In genomic region chr1:1426961-1427934, GRCh38 we compare ENCODE assay signal across 9 cellular contexts. TPM values are rescaled to one million over a fixed set of nuclear protein-coding genes. Genes with fewer than 3 reads are reported as not detected.
DNase-seq lines count a peak whose midpoint lies in the region; ATAC-seq, FAIRE-seq and TF ChIP-seq lines count a peak whose summit lies in the region.
"Had no signal": no experiment of that assay in that cellular context is flagged by ENCODE, and none has a peak within 500 bp of the region (broad histone marks: within the 10 kb centered on the region; RNA-seq: fewer than 3 reads in every experiment).

No MANE protein-coding gene starts in this region.

- DNase-seq in activated CD8-positive, alpha-beta memory T cell treated with anti-CD3 and anti-CD28 coated beads, Interleukin-2, amount 50 U/mL, for 48 hours, result peak; percentile 52
- no peak for DNase-seq in activated CD8-positive, alpha-beta memory T cell treated with anti-CD3 and anti-CD28 coated beads for 24 hours
- DNase-seq in adipocyte (ENCODE audit: low read depth) (peak; percentile 31), keratinocyte (ENCODE audit: low read depth, low spot score) (no peak), upper lobe of left lung (peak in 1 of 2 donors; percentile 86), mucosa of gallbladder (ENCODE audit: low spot score) (no peak)

- peaks cover 23% of the 10 kb centered on the region for H3K4me1 ChIP-seq in adipocyte (ENCODE audit: control insufficient read depth, insufficient read depth, low read length)
- H3K4me1 ChIP-seq in keratinocyte (ENCODE audit: control insufficient read depth, extremely low read depth, insufficient read depth, low read length), result peaks cover 12% of the 10 kb centered on the region
- H3K4me1 ChIP-seq in upper lobe of left lung, result peaks cover 26 to 45% (median 30%) of the 10 kb centered on the region in 4 donors

- WGBS in upper lobe of left lung, 2 donors, result 41 to 47% methylated on average over 9 to 23 of the region's 89 CpGs

- H3K4me2 ChIP-seq in keratinocyte (ENCODE audit: control insufficient read depth, extremely low read depth, insufficient read depth, low read depth, low read length), result peak overlapping the region; percentile 27

- H2AFZ ChIP-seq in keratinocyte (ENCODE audit: control insufficient read depth, low read length), result no peak overlapping the region

- dilution Hi-C loops in keratinocyte (cut with MboI; ENCODE audit: extremely low pct_ligation_motif_present, low sequenced_read_pairs), result no loop called here

- no peaks in the 10 kb centered on the region for H4K20me1 ChIP-seq in keratinocyte (ENCODE audit: control insufficient read depth, extremely low read depth, insufficient read depth, low read length)

- no peaks in the 10 kb centered on the region for H3K9me3 ChIP-seq in adipocyte (ENCODE audit: control insufficient read depth, low read length)
- H3K9me3 ChIP-seq in keratinocyte (ENCODE audit: control insufficient read depth, low read depth, low read length), result no peaks in the 10 kb centered on the region
- H3K9me3 ChIP-seq in upper lobe of left lung, result no peaks in the 10 kb centered on the region

- no peak for FAIRE-seq in keratinocyte (lab: Jason Lieb, UNC)
- FAIRE-seq: TTC549 had no signal

- TF ChIP-seq EP300 in upper lobe of left lung (IDR thresholded peaks at IDR 0.05), result no peak

- H3K9ac ChIP-seq in adipocyte (ENCODE audit: low read length) (no peak overlapping the region), keratinocyte (ENCODE audit: control insufficient read depth, extremely low read depth, insufficient read depth, low read length) (no peak overlapping the region)

- TF ChIP-seq POLR2A in upper lobe of left lung (IDR thresholded peaks at IDR 0.05), result no peak

- no peaks in the 10 kb centered on the region for H3K79me2 ChIP-seq in keratinocyte (ENCODE audit: control insufficient read depth, insufficient read depth, low read length)

- ATAC-seq in upper lobe of left lung (ENCODE audit: low FRiP score in 2 of 2) (no peak), HG03039 (IDR thresholded peaks at IDR 0.05; ENCODE audit: unreplicated experiment) (no peak), GM18868 (IDR thresholded peaks at IDR 0.05; ENCODE audit: unreplicated experiment) (no peak)

- H3K27ac ChIP-seq in keratinocyte (ENCODE audit: control insufficient read depth, insufficient read depth, low read length), result no peak overlapping the region
- peak overlapping the region in 1 of 4 donors; percentile 71 for H3K27ac ChIP-seq in upper lobe of left lung

- H3K36me3 ChIP-seq in adipocyte (ENCODE audit: control insufficient read depth, insufficient read depth, low read length, severe bottlenecking), result no peaks in the 10 kb centered on the region
- H3K36me3 ChIP-seq in keratinocyte (ENCODE audit: control insufficient read depth in 2 of 2, extremely low read depth in 1 of 2, insufficient read depth in 2 of 2, low read length in 2 of 2), result no peaks in the 10 kb centered on the region
- H3K36me3 ChIP-seq in upper lobe of left lung, result no peaks in the 10 kb centered on the region

- no peaks in the 10 kb centered on the region for H3K9me1 ChIP-seq in keratinocyte (ENCODE audit: control insufficient read depth, extremely low read depth, insufficient read depth, low read length)

- TF ChIP-seq CTCF in keratinocyte (optimal IDR thresholded peaks at IDR 0.05 in 1 of 3, IDR thresholded peaks at IDR 0.05 in 1 of 3, conservative IDR thresholded peaks at IDR 0.05 in 1 of 3; ENCODE audit: extremely low read depth in 1 of 3, insufficient read depth in 2 of 3, low read length in 3 of 3) (no peak), upper lobe of left lung (IDR thresholded peaks at IDR 0.05) (no peak)

- H3K27me3 ChIP-seq in adipocyte (replicated peaks; ENCODE audit: control insufficient read depth, insufficient read depth, low read length) (no peaks in the 10 kb centered on the region), keratinocyte (ENCODE audit: control insufficient read depth, extremely low read depth, insufficient read depth, low read length) (no peaks in the 10 kb centered on the region), upper lobe of left lung (peaks cover 0 to 3% (median 0%) of the 10 kb centered on the region in 4 donors)

- H3K4me3 ChIP-seq in adipocyte (ENCODE audit: low read length), result no peak overlapping the region
- H3K4me3 ChIP-seq in keratinocyte (ENCODE audit: control insufficient read depth in 2 of 3, extremely low read depth in 1 of 3, insufficient read depth in 2 of 3, low read depth in 1 of 3, low read length in 3 of 3), result peak overlapping the region in 1 of 3 experiments; percentile 48
- H3K4me3 ChIP-seq in upper lobe of left lung, result peak overlapping the region in 3 of 4 donors; percentile 39 to 45 (median 45)

RNA-seq across cellular contexts. Expression of gene ANKRD65, which starts 6.2 kb away (rescaled TPM):
- polyA plus RNA-seq in keratinocyte, result 4.6 to 6.5 TPM (median 5.1 TPM) in 3 replicates
- polyA plus RNA-seq in keratinocyte (2011; ENCODE audit: low read depth), result 0.45 TPM
- polyA plus RNA-seq in keratinocyte (2011; cell fraction: cytosol; rRNA removed), result 2.9 and 4.5 TPM in 2 replicates
- 4.0 and 5.7 TPM in 2 replicates for polyA plus RNA-seq in keratinocyte (2011; cell fraction: nucleus; rRNA removed)
- polyA plus RNA-seq in keratinocyte (2012; ENCODE audit: low replicate concordance), result 2.4 and 7.2 TPM in 2 replicates
- polyA minus RNA-seq in keratinocyte, result 0.64 to 1.9 TPM (median 1.0 TPM) in 3 replicates
- polyA minus RNA-seq in keratinocyte (2011; cell fraction: cytosol; rRNA and poly(A)+ RNA removed), result 6.5 TPM
- polyA minus RNA-seq in keratinocyte (2011; cell fraction: nucleus; rRNA and poly(A)+ RNA removed), result 0.62 and 1.6 TPM in 2 replicates
- total RNA-seq in upper lobe of left lung (10 to 100 TPM; 21.3 to 54.5 (median 34.7) TPM), mucosa of gallbladder (10.1 TPM)

RNA-seq across cellular contexts. Expression of gene VWA1, which starts 8.2 kb away (rescaled TPM):
- polyA plus RNA-seq in keratinocyte, result 5.0 to 6.7 TPM (median 6.5 TPM) in 3 replicates
- polyA plus RNA-seq in keratinocyte (2011; ENCODE audit: low read depth), result 0.79 TPM
- 1.4 and 3.9 TPM in 2 replicates for polyA plus RNA-seq in keratinocyte (2011; cell fraction: cytosol; rRNA removed)
- 5.0 and 8.3 TPM in 2 replicates for polyA plus RNA-seq in keratinocyte (2011; cell fraction: nucleus; rRNA removed)
- polyA plus RNA-seq in keratinocyte (2012; ENCODE audit: low replicate concordance), result 3.7 and 16.1 TPM in 2 replicates
- 1.7 to 3.9 TPM (median 2.3 TPM) in 3 replicates for polyA minus RNA-seq in keratinocyte
- polyA minus RNA-seq in keratinocyte (2011; cell fraction: cytosol; rRNA and poly(A)+ RNA removed), result 10.6 TPM
- 4.7 and 7.9 TPM in 2 replicates for polyA minus RNA-seq in keratinocyte (2011; cell fraction: nucleus; rRNA and poly(A)+ RNA removed)
- 100 to 1,000 TPM in 2 of 6 donors, 10 to 100 TPM in 4; 41.8 to 108 (median 62.5) TPM for total RNA-seq in upper lobe of left lung
- 122 TPM for total RNA-seq in mucosa of gallbladder

RNA-seq across cellular contexts. Expression of gene MRPL20, which starts 20.2 kb away (rescaled TPM):
- 94.3 to 169 TPM (median 133 TPM) in 3 replicates for polyA plus RNA-seq in keratinocyte
- 31.7 TPM for polyA plus RNA-seq in keratinocyte (2011; ENCODE audit: low read depth)
- polyA plus RNA-seq in keratinocyte (2011; cell fraction: cytosol; rRNA removed), result 121 and 139 TPM in 2 replicates
- polyA plus RNA-seq in keratinocyte (2011; cell fraction: nucleus; rRNA removed), result 71.0 and 73.2 TPM in 2 replicates
- 118 and 167 TPM in 2 replicates for polyA plus RNA-seq in keratinocyte (2012; ENCODE audit: low replicate concordance)
- polyA minus RNA-seq in keratinocyte, result 42.8 to 84.5 TPM (median 75.4 TPM) in 3 replicates
- polyA minus RNA-seq in keratinocyte (2011; cell fraction: cytosol; rRNA and poly(A)+ RNA removed), result 137 TPM
- polyA minus RNA-seq in keratinocyte (2011; cell fraction: nucleus; rRNA and poly(A)+ RNA removed), result 25.4 and 27.8 TPM in 2 replicates
- total RNA-seq in upper lobe of left lung (100 to 1,000 TPM in 3 of 6 donors, 10 to 100 TPM in 3; 90.7 to 145 (median 101) TPM), mucosa of gallbladder (99.2 TPM)

RNA-seq across cellular contexts. Expression of gene ATAD3C, which starts 22.2 kb away (rescaled TPM):
- polyA plus RNA-seq in keratinocyte, result 0.39 to 0.72 TPM (median 0.45 TPM) in 3 replicates
- not detected for polyA plus RNA-seq in keratinocyte (2011; ENCODE audit: low read depth)
- polyA plus RNA-seq in keratinocyte (2011; cell fraction: cytosol; rRNA removed), result 0.26 and 0.73 TPM in 2 replicates
- polyA plus RNA-seq in keratinocyte (2011; cell fraction: nucleus; rRNA removed), result 0.13 and 0.16 TPM in 2 replicates
- 0.42 and 0.49 TPM in 2 replicates for polyA plus RNA-seq in keratinocyte (2012; ENCODE audit: low replicate concordance)
- polyA minus RNA-seq in keratinocyte, result 0.45 TPM in 1 of 3 replicates, not detected in the others
- not detected for polyA minus RNA-seq in keratinocyte (2011; cell fraction: cytosol; rRNA and poly(A)+ RNA removed)
- not detected in 2 replicates for polyA minus RNA-seq in keratinocyte (2011; cell fraction: nucleus; rRNA and poly(A)+ RNA removed)
- total RNA-seq in upper lobe of left lung, result 10 to 100 TPM in 5 of 6 donors, 1 to 10 TPM in 1; 9.2 to 20.9 (median 14.7) TPM
- total RNA-seq in mucosa of gallbladder, result 7.0 TPM

RNA-seq across cellular contexts. Expression of gene CCNL2, which starts 28.1 kb away (rescaled TPM):
- polyA plus RNA-seq in keratinocyte, result 97.0 to 171 TPM (median 140 TPM) in 3 replicates
- polyA plus RNA-seq in keratinocyte (2011; ENCODE audit: low read depth), result 75.5 TPM
- 28.4 and 29.1 TPM in 2 replicates for polyA plus RNA-seq in keratinocyte (2011; cell fraction: cytosol; rRNA removed)
- 897 and 930 TPM in 2 replicates for polyA plus RNA-seq in keratinocyte (2011; cell fraction: nucleus; rRNA removed)
- polyA plus RNA-seq in keratinocyte (2012; ENCODE audit: low replicate concordance), result 61.3 and 150 TPM in 2 replicates
- 41.8 to 80.5 TPM (median 44.9 TPM) in 3 replicates for polyA minus RNA-seq in keratinocyte
- 10.7 TPM for polyA minus RNA-seq in keratinocyte (2011; cell fraction: cytosol; rRNA and poly(A)+ RNA removed)
- polyA minus RNA-seq in keratinocyte (2011; cell fraction: nucleus; rRNA and poly(A)+ RNA removed), result 90.2 and 130 TPM in 2 replicates
- total RNA-seq in upper lobe of left lung (100 to 1,000 TPM; 131 to 897 (median 216) TPM), mucosa of gallbladder (194 TPM)

Comparison
In these comparisons a context has a peak if more than half of its experiments do, and no peak if none do; other contexts are left out.
1. DNase-seq: peak in activated CD8-positive, alpha-beta memory T cell treated with anti-CD3 and anti-CD28 coated beads, Interleukin-2, amount 50 U/mL, for 48 hours (single experiment) and adipocyte (single experiment); none in activated CD8-positive, alpha-beta memory T cell treated with anti-CD3 and anti-CD28 coated beads for 24 hours (single experiment), keratinocyte (single experiment) and mucosa of gallbladder (single experiment).